Comparison of ENCODE assay signal across 25 cellular contexts in genomic region chr2:163302141-163302540, GRCh38.
"Had no signal": no experiment of that assay in that cellular context is flagged by ENCODE, and none has a peak within 500 bp of the region (broad histone marks: within the 10 kb centered on the region; RNA-seq: fewer than 3 reads in every experiment).

No MANE protein-coding gene starts in this region.

- H3K9ac ChIP-seq: neural progenitor cell had no signal

- H3K4me3 ChIP-seq: left ventricle myocardium inferior, lung, neural progenitor cell, skin epidermis, suprapubic skin, thoracic aorta, tibial artery, upper lobe of right lung had no signal

- ATAC-seq: natural killer cell; right cardiac atrium; sciatic nerve; stimulated activated naive B cell treated with anti-CD40 and anti-IgM and Interleukin-4, amounts not matched to agents 10 μg/mL and 1 μg/mL and 100 μg/mL, for 72 hours; upper lobe of right lung had no signal

- H3K4me1 ChIP-seq: left ventricle myocardium inferior, neural progenitor cell, suprapubic skin, tibial artery, upper lobe of right lung had no signal

- H3K36me3 ChIP-seq: left ventricle myocardium inferior, neural progenitor cell, neutrophil, suprapubic skin, thoracic aorta, tibial artery, upper lobe of right lung had no signal

- DNase-seq: hippocampal formation; left ventricle myocardium inferior; mesendoderm; naive B cell; natural killer cell; nephron progenitor cell; occipital lobe; retina; right cardiac atrium; stimulated activated CD4-positive, alpha-beta T cell treated with anti-CD3 and anti-CD28 coated beads, Interleukin-12 subunit alpha, Interleukin-12 subunit beta, amount 100 ng/mL, for 4 hours; stimulated activated CD4-positive, alpha-beta T cell treated with anti-CD3 and anti-CD28 coated beads, Interleukin-15, amount 100 ng/mL, for 24 hours; stimulated activated CD4-positive, alpha-beta T cell treated with anti-CD3 and anti-CD28 coated beads, Interleukin-2, amount 100 ng/mL, for 24 hours; stimulated activated CD4-positive, alpha-beta T cell treated with anti-CD3 and anti-CD28 coated beads, Interleukin-4, amount 100 ng/mL, for 1 hour; stimulated activated naive B cell treated with anti-CD40 and anti-IgM and Interleukin-4, amounts not matched to agents 10 μg/mL and 1 μg/mL and 100 μg/mL, for 72 hours; tibial artery; trophoblast cell; upper lobe of right lung had no signal

- FAIRE-seq: urothelium cell line had no signal

- H3K27ac ChIP-seq: left ventricle myocardium inferior, neural progenitor cell, neutrophil, skin epidermis, suprapubic skin, thoracic aorta, tibial artery, upper lobe of right lung had no signal

- H3K9me3 ChIP-seq: neutrophil, suprapubic skin, thoracic aorta, tibial artery, upper lobe of right lung had no signal

- H3K27me3 ChIP-seq: neural progenitor cell, neutrophil, suprapubic skin, tibial artery, upper lobe of right lung had no signal
